In genomic region chr11:2590951-2591754, GRCh38 we compare ENCODE assay signal across 12 cellular contexts.
DNase-seq lines count a peak whose midpoint lies in the region; ATAC-seq and TF ChIP-seq lines count a peak whose summit lies in the region.
"Had no signal": no experiment of that assay in that cellular context is flagged by ENCODE, and none has a peak within 500 bp of the region (broad histone marks: within the 10 kb centered on the region; RNA-seq: fewer than 3 reads in every experiment).

No MANE protein-coding gene starts in this region.

- H3K4me1 Mint-ChIP-seq in natural killer cell: no peaks in the 10 kb centered on the region
- H3K4me1 Mint-ChIP-seq in natural killer cell treated with Interleukin-12 subunit alpha and Interleukin-12 subunit beta and Interleukin-15 and Interleukin-18, amount 100 ng/mL, for 72 hours (ENCODE audit: low read depth in 2 of 2): no peaks in the 10 kb centered on the region
- no peaks in the 10 kb centered on the region for H3K4me1 Mint-ChIP-seq in chondrocyte (ENCODE audit: low read depth)
- H3K4me1 Mint-ChIP-seq in effector memory CD8-positive, alpha-beta T cell (ENCODE audit: low read depth in 2 of 2): no peaks in the 10 kb centered on the region
- no peaks in the 10 kb centered on the region for H3K4me1 Mint-ChIP-seq in stimulated activated naive CD8-positive, alpha-beta T cell treated with anti-CD3 and anti-CD28 coated beads, Interleukin-15, amount 100 ng/mL, for 72 hours
- H3K4me1 Mint-ChIP-seq: endodermal cell had no signal

- DNase-seq in natural killer cell (peak; percentile 9), chondrocyte (ENCODE audit: low spot score) (peak; percentile 83), midbrain (lab: John Stamatoyannopoulos, UW) (peak; percentile 84), ureter (ENCODE audit: low spot score) (peak; percentile 39)
- no peak for DNase-seq in natural killer cell treated with Interleukin-12 subunit alpha and Interleukin-12 subunit beta and Interleukin-15 and Interleukin-18, amount 100 ng/mL, for 72 hours (ENCODE audit: low spot score)
- no peak for DNase-seq in effector memory CD8-positive, alpha-beta T cell
- no peak for DNase-seq in stimulated activated naive CD8-positive, alpha-beta T cell treated with anti-CD3 and anti-CD28 coated beads, Interleukin-15, amount 100 ng/mL, for 72 hours
- DNase-seq: endodermal cell, PC-9, T-helper 1 cell had no signal

- ATAC-seq in natural killer cell (no peak), HG02588 (IDR thresholded peaks at IDR 0.05; ENCODE audit: unreplicated experiment) (no peak)
- ATAC-seq in natural killer cell treated with Interleukin-12 subunit alpha and Interleukin-12 subunit beta and Interleukin-15 and Interleukin-18, amount 100 ng/mL, for 72 hours: no peak
- no peak for ATAC-seq in effector memory CD8-positive, alpha-beta T cell (replicated peaks)
- no peak for ATAC-seq in stimulated activated naive CD8-positive, alpha-beta T cell treated with anti-CD3 and anti-CD28 coated beads, Interleukin-15, amount 100 ng/mL, for 72 hours

- H3K36me3 Mint-ChIP-seq in natural killer cell (no peaks in the 10 kb centered on the region), chondrocyte (ENCODE audit: low read depth) (peaks cover 2% of the 10 kb centered on the region)
- H3K36me3 Mint-ChIP-seq in natural killer cell treated with Interleukin-12 subunit alpha and Interleukin-12 subunit beta and Interleukin-15 and Interleukin-18, amount 100 ng/mL, for 72 hours: no peaks in the 10 kb centered on the region
- H3K36me3 Mint-ChIP-seq in effector memory CD8-positive, alpha-beta T cell (ENCODE audit: insufficient read depth): no peaks in the 10 kb centered on the region

- TF ChIP-seq CTCF in natural killer cell (IDR thresholded peaks at IDR 0.05): no peak
- TF ChIP-seq CTCF in chondrocyte (IDR thresholded peaks at IDR 0.05): no peak

- H3K27me3 Mint-ChIP-seq in natural killer cell (ENCODE audit: low read depth in 2 of 2) (peaks cover 12 to 21% of the 10 kb centered on the region in 2 donors), chondrocyte (ENCODE audit: low read depth) (peaks cover 23% of the 10 kb centered on the region)
- peaks cover 15 to 22% of the 10 kb centered on the region in 2 donors for H3K27me3 Mint-ChIP-seq in natural killer cell treated with Interleukin-12 subunit alpha and Interleukin-12 subunit beta and Interleukin-15 and Interleukin-18, amount 100 ng/mL, for 72 hours
- no peaks in the 10 kb centered on the region for H3K27me3 Mint-ChIP-seq in effector memory CD8-positive, alpha-beta T cell
- no peaks in the 10 kb centered on the region for H3K27me3 Mint-ChIP-seq in stimulated activated naive CD8-positive, alpha-beta T cell treated with anti-CD3 and anti-CD28 coated beads, Interleukin-15, amount 100 ng/mL, for 72 hours

- intact Hi-C loops in natural killer cell (cut with micrococcal nuclease): no loop called here

- no peak overlapping the region for H3K4me3 Mint-ChIP-seq in natural killer cell
- H3K4me3 Mint-ChIP-seq in natural killer cell treated with Interleukin-12 subunit alpha and Interleukin-12 subunit beta and Interleukin-15 and Interleukin-18, amount 100 ng/mL, for 72 hours: no peak overlapping the region
- no peak overlapping the region for H3K4me3 Mint-ChIP-seq in chondrocyte (ENCODE audit: unreplicated experiment)
- no peak overlapping the region for H3K4me3 Mint-ChIP-seq in effector memory CD8-positive, alpha-beta T cell
- H3K4me3 Mint-ChIP-seq in stimulated activated naive CD8-positive, alpha-beta T cell treated with anti-CD3 and anti-CD28 coated beads, Interleukin-15, amount 100 ng/mL, for 72 hours: no peak overlapping the region
- H3K4me3 Mint-ChIP-seq: activated T-helper 1 cell treated with anti-CD3 and anti-CD28 coated beads, Interleukin-12 subunit alpha, Interleukin-12 subunit beta, Interleukin-2, Interleukin-4 antibody, amounts not matched to agents 30 ng/mL and 10 ng/mL and 1 ng/mL, durations not matched to agents 14 hours and 24 hours and 36 hours; endodermal cell had no signal

- H3K27ac Mint-ChIP-seq in natural killer cell (no peak overlapping the region), chondrocyte (ENCODE audit: unreplicated experiment) (no peak overlapping the region)
- H3K27ac Mint-ChIP-seq in natural killer cell treated with Interleukin-12 subunit alpha and Interleukin-12 subunit beta and Interleukin-15 and Interleukin-18, amount 100 ng/mL, for 72 hours: no peak overlapping the region
- peak overlapping the region in 1 of 2 donors; percentile 57 for H3K27ac Mint-ChIP-seq in effector memory CD8-positive, alpha-beta T cell
- H3K27ac Mint-ChIP-seq in stimulated activated naive CD8-positive, alpha-beta T cell treated with anti-CD3 and anti-CD28 coated beads, Interleukin-15, amount 100 ng/mL, for 72 hours: no peak overlapping the region
- H3K27ac Mint-ChIP-seq: activated T-helper 1 cell treated with anti-CD3 and anti-CD28 coated beads, Interleukin-12 subunit alpha, Interleukin-12 subunit beta, Interleukin-2, Interleukin-4 antibody, amounts not matched to agents 30 ng/mL and 10 ng/mL and 1 ng/mL, durations not matched to agents 14 hours and 24 hours and 36 hours; endodermal cell had no signal

- no peaks in the 10 kb centered on the region for H3K9me3 Mint-ChIP-seq in natural killer cell
- no peaks in the 10 kb centered on the region for H3K9me3 Mint-ChIP-seq in natural killer cell treated with Interleukin-12 subunit alpha and Interleukin-12 subunit beta and Interleukin-15 and Interleukin-18, amount 100 ng/mL, for 72 hours
- H3K9me3 Mint-ChIP-seq in chondrocyte (ENCODE audit: low read depth): peaks cover 11% of the 10 kb centered on the region
- H3K9me3 Mint-ChIP-seq in effector memory CD8-positive, alpha-beta T cell: no peaks in the 10 kb centered on the region
- peaks cover 0 to 19% of the 10 kb centered on the region in 2 donors for H3K9me3 Mint-ChIP-seq in stimulated activated naive CD8-positive, alpha-beta T cell treated with anti-CD3 and anti-CD28 coated beads, Interleukin-15, amount 100 ng/mL, for 72 hours
- H3K9me3 Mint-ChIP-seq: endodermal cell had no signal

Comparison
In these comparisons a context has a peak if more than half of its experiments do, and no peak if none do; other contexts are left out.
1. DNase-seq: peak in natural killer cell (single experiment), chondrocyte (single experiment), midbrain (single experiment) and ureter (single experiment); none in natural killer cell treated with Interleukin-12 subunit alpha and Interleukin-12 subunit beta and Interleukin-15 and Interleukin-18, amount 100 ng/mL, for 72 hours (single experiment), effector memory CD8-positive, alpha-beta T cell (0 of 3) and stimulated activated naive CD8-positive, alpha-beta T cell treated with anti-CD3 and anti-CD28 coated beads, Interleukin-15, amount 100 ng/mL, for 72 hours (0 of 2).